ENCODE assay signal across 12 cellular contexts in the genomic region with DNA sequence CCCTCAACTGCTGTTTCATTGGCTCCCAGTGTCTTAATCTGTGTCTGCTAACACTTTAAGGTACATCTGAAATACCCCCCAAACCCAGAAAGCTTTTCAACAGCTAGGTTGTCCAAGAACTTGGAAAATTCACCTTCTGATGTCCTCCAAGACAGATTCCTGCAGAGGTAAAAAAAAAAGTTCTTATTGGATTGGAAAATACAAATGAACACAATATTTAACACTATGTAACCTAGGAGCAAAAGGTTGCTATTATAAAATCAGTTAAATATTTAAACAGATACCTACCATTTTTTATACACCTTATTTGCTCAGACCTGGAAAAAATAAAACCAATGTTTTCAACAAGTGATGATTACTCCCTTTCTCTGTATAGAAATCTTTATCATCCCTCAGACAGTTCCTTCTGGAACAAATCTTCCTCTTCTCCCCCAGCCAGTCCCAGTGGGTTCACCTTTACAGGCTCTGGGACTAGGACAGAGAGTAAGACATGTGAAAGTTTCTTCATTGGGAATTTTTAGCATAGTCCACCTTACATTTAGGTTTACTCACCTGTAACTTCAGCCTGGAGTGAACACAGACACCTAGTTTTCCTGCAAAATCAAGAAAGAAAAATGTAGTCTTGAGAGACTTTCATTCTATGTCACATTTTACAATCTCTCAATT. TPM values are rescaled to one million over a fixed set of nuclear protein-coding genes. Genes with fewer than 3 reads are reported as not detected.
DNase-seq lines count a peak whose midpoint lies in the region; ATAC-seq and TF ChIP-seq lines count a peak whose summit lies in the region.
"Had no signal": no experiment of that assay in that cellular context is flagged by ENCODE, and none has a peak within 500 bp of the region (broad histone marks: within the 10 kb centered on the region; RNA-seq: fewer than 3 reads in every experiment).

No MANE protein-coding gene starts in this region.

- no peaks in the 10 kb centered on the region for H3K9me3 Mint-ChIP-seq in activated B cell treated with CpG ODN at 0.5 μM for 24 hours
- H3K9me3 Mint-ChIP-seq in memory B cell = no peaks in the 10 kb centered on the region

- H3K4me1 Mint-ChIP-seq in activated B cell treated with CpG ODN at 0.5 μM for 24 hours (peaks cover 64% of the 10 kb centered on the region), memory B cell (peaks cover 44% of the 10 kb centered on the region)

- H3K4me2 ChIP-seq in BLaER1 treated with 17β-estradiol and CSF1 and Interleukin-3, amounts not matched to agents 10 nM and 100 nM = peak overlapping the region; percentile 91 to 99 (median 97)
- H3K4me2 ChIP-seq in GM23248 (ENCODE audit: unreplicated experiment) = peak overlapping the region; percentile 92

- H3K4me3 Mint-ChIP-seq in activated B cell treated with CpG ODN at 0.5 μM for 24 hours (peak overlapping the region; percentile 99), memory B cell (peak overlapping the region; percentile 24)

- H3K27me3 ChIP-seq in BLaER1 treated with 17β-estradiol and CSF1 and Interleukin-3, amounts not matched to agents 10 nM and 100 nM = no peaks in the 10 kb centered on the region
- H3K27me3 ChIP-seq in GM23248 (replicated peaks; ENCODE audit: insufficient read depth) = no peaks in the 10 kb centered on the region
- H3K27me3 ChIP-seq: thyroid gland had no signal

- peak overlapping the region; percentile 82 to 96 (median 89); a peak in 19 of 20 replicates for H3K4me3 ChIP-seq in BLaER1 treated with 17β-estradiol and CSF1 and Interleukin-3, amounts not matched to agents 10 nM and 100 nM
- H3K4me3 ChIP-seq in GM23248 = peak overlapping the region; percentile 90
- H3K4me3 ChIP-seq: thyroid gland had no signal

- H3K79me2 ChIP-seq in GM23248 (ENCODE audit: insufficient read depth) = peaks cover 50% of the 10 kb centered on the region

- DNase-seq in GM23248 (no peak), activated B cell treated with CpG ODN at 0.5 μM for 24 hours (no peak), memory B cell (ENCODE audit: low spot score in 2 of 2) (no peak), MV-4-11 (lab: John Stamatoyannopoulos, UW) (no peak)
- DNase-seq in stimulated activated CD4-positive, alpha-beta T cell treated with anti-CD3 and anti-CD28 coated beads, Interleukin-4, amount 100 ng/mL, for 4 hours = no peak
- no peak for DNase-seq in activated effector memory CD4-positive, alpha-beta T cell treated with Interleukin-2 at 50 U/mL for 16 hours
- DNase-seq: DMS79 treated with DMSO at 0.1 percent for 48 hours, NCI-H2029 treated with DMSO at 0.1 percent for 48 hours, thyroid gland had no signal

- peak overlapping the region; percentile 86 to 99 (median 95); a peak in 21 of 22 replicates for H3K9ac ChIP-seq in BLaER1 treated with 17β-estradiol and CSF1 and Interleukin-3, amounts not matched to agents 10 nM and 100 nM
- peak overlapping the region; percentile 92 for H3K9ac ChIP-seq in GM23248

- in situ Hi-C loops in GM23248 (cut with MboI) = no loop called here

- peaks cover 31 to 43% (median 37%) of the 10 kb centered on the region in 10 experiments for H3K4me1 ChIP-seq in BLaER1 treated with 17β-estradiol and CSF1 and Interleukin-3, amounts not matched to agents 10 nM and 100 nM
- H3K4me1 ChIP-seq in GM23248 (ENCODE audit: insufficient read depth) = peaks cover 16% of the 10 kb centered on the region

- CTCF ChIA-PET in activated B cell treated with CpG ODN at 0.5 μM for 24 hours (lab: Charles Lee) = interaction anchor here (1.2 to 1.4 kb wide), 2 partner anchors 11 to 66 kb away, joined by 3 read pairs; no protein-coding TSS in a partner anchor

- H3K36me3 Mint-ChIP-seq in activated B cell treated with CpG ODN at 0.5 μM for 24 hours (ENCODE audit: low read depth) = peaks cover 52% of the 10 kb centered on the region
- peaks cover 23% of the 10 kb centered on the region for H3K36me3 Mint-ChIP-seq in memory B cell

- H3F3A ChIP-seq in GM23248 (ENCODE audit: insufficient read depth) = peaks cover 56% of the 10 kb centered on the region

- POLR2A ChIA-PET in activated B cell treated with CpG ODN at 0.5 μM for 24 hours (lab: Charles Lee) = interaction anchor here (0.6 to 10.5 kb wide), 11 partner anchors 9 to 143 kb away, joined by 3 to 597 read pairs (median 10); a partner anchor contains a TSS

- H3K27ac Mint-ChIP-seq in activated B cell treated with CpG ODN at 0.5 μM for 24 hours (peak overlapping the region; percentile 74), memory B cell (peak overlapping the region; percentile 97)

- no peak for ATAC-seq in activated B cell treated with CpG ODN at 0.5 μM for 24 hours (ENCODE audit: low read depth)
- ATAC-seq in memory B cell (ENCODE audit: low read depth) = no peak
- ATAC-seq in HG02970 (IDR thresholded peaks at IDR 0.05; ENCODE audit: low FRiP score, unreplicated experiment) = no peak

- H2AFZ ChIP-seq in GM23248 = no peak overlapping the region

- H3K27ac ChIP-seq in BLaER1 treated with 17β-estradiol and CSF1 and Interleukin-3, amounts not matched to agents 10 nM and 100 nM = peak overlapping the region in 7 of 11 experiments; percentile 3 to 98 (median 95); a peak in 10 of 22 replicates
- peak overlapping the region; percentile 11; the same call in 1 of the 2 replicates for H3K27ac ChIP-seq in GM23248
- H3K27ac ChIP-seq: thyroid gland had no signal

- intact Hi-C loops in activated B cell treated with CpG ODN at 0.5 μM for 24 hours (cut with micrococcal nuclease) = no loop called here

- peaks cover 40 to 58% (median 54%) of the 10 kb centered on the region in 11 experiments for H4K20me1 ChIP-seq in BLaER1 treated with 17β-estradiol and CSF1 and Interleukin-3, amounts not matched to agents 10 nM and 100 nM
- H4K20me1 ChIP-seq in GM23248 (ENCODE audit: insufficient read depth) = peaks cover 9% of the 10 kb centered on the region

- no peaks in the 10 kb centered on the region; a peak in 2 of 22 replicates for H3K9me3 ChIP-seq in BLaER1 treated with 17β-estradiol and CSF1 and Interleukin-3, amounts not matched to agents 10 nM and 100 nM (replicated peaks in 1 of 11)
- no peaks in the 10 kb centered on the region for H3K9me3 ChIP-seq in GM23248 (ENCODE audit: low read depth)
- H3K9me3 ChIP-seq: thyroid gland had no signal

- no peaks in the 10 kb centered on the region for H3K9me2 ChIP-seq in GM23248 (ENCODE audit: insufficient read depth)

- peaks cover 37 to 44% (median 42%) of the 10 kb centered on the region in 11 experiments for H3K36me3 ChIP-seq in BLaER1 treated with 17β-estradiol and CSF1 and Interleukin-3, amounts not matched to agents 10 nM and 100 nM
- H3K36me3 ChIP-seq in GM23248 (ENCODE audit: low read depth) = peaks cover 38% of the 10 kb centered on the region

- H3K27me3 Mint-ChIP-seq in activated B cell treated with CpG ODN at 0.5 μM for 24 hours (no peaks in the 10 kb centered on the region), memory B cell (no peaks in the 10 kb centered on the region)

- no peak for TF ChIP-seq CTCF in activated B cell treated with CpG ODN at 0.5 μM for 24 hours (IDR thresholded peaks at IDR 0.05)

RNA-seq across cellular contexts. Expression of a gene that starts 13.3 kb away (rescaled TPM):
- total RNA-seq in GM23248 (2014; rRNA removed; shearing (Covaris generic)) = 41.4 and 50.4 TPM in 2 replicates
- 33.6 and 34.3 TPM in 2 replicates for polyA plus RNA-seq in GM23248 (2016; fragmentation: Nextera tagmentation; extraction: Ambion mirVana)
- total RNA-seq in activated B cell treated with CpG ODN at 0.5 μM for 24 hours = 95.9 and 124 TPM in 2 replicates

RNA-seq across cellular contexts. Expression of a gene that starts 20.0 kb away (rescaled TPM):
- total RNA-seq in GM23248 (2014; rRNA removed; shearing (Covaris generic)) = not detected in 2 replicates
- polyA plus RNA-seq in GM23248 (2016; fragmentation: Nextera tagmentation; extraction: Ambion mirVana) = 0.44 TPM in 1 of 2 replicates, not detected in the other
- total RNA-seq in activated B cell treated with CpG ODN at 0.5 μM for 24 hours = 0.55 TPM in 1 of 2 replicates, not detected in the other
- total RNA-seq: thyroid gland had no signal
- polyA plus RNA-seq: adipose tissue had no signal

RNA-seq across cellular contexts. Expression of a gene that starts 20.8 kb away (rescaled TPM):
- 43.9 and 45.7 TPM in 2 replicates for total RNA-seq in GM23248 (2014; rRNA removed; shearing (Covaris generic))
- 32.0 and 34.0 TPM in 2 replicates for polyA plus RNA-seq in GM23248 (2016; fragmentation: Nextera tagmentation; extraction: Ambion mirVana)
- 58.4 and 71.5 TPM in 2 replicates for total RNA-seq in activated B cell treated with CpG ODN at 0.5 μM for 24 hours

RNA-seq across cellular contexts. Expression of a gene that starts 28.0 kb away (rescaled TPM):
- total RNA-seq in GM23248 (2014; rRNA removed; shearing (Covaris generic)) = 290 and 301 TPM in 2 replicates
- polyA plus RNA-seq in GM23248 (2016; fragmentation: Nextera tagmentation; extraction: Ambion mirVana) = 310 and 319 TPM in 2 replicates
- total RNA-seq in activated B cell treated with CpG ODN at 0.5 μM for 24 hours = 270 and 274 TPM in 2 replicates

RNA-seq across cellular contexts. Expression of a gene that starts 47.4 kb away (rescaled TPM):
- 25.0 and 32.0 TPM in 2 replicates for total RNA-seq in GM23248 (2014; rRNA removed; shearing (Covaris generic))
- polyA plus RNA-seq in GM23248 (2016; fragmentation: Nextera tagmentation; extraction: Ambion mirVana) = 51.1 and 53.3 TPM in 2 replicates
- total RNA-seq in activated B cell treated with CpG ODN at 0.5 μM for 24 hours = 89.1 and 91.6 TPM in 2 replicates
